In the genomic region with DNA sequence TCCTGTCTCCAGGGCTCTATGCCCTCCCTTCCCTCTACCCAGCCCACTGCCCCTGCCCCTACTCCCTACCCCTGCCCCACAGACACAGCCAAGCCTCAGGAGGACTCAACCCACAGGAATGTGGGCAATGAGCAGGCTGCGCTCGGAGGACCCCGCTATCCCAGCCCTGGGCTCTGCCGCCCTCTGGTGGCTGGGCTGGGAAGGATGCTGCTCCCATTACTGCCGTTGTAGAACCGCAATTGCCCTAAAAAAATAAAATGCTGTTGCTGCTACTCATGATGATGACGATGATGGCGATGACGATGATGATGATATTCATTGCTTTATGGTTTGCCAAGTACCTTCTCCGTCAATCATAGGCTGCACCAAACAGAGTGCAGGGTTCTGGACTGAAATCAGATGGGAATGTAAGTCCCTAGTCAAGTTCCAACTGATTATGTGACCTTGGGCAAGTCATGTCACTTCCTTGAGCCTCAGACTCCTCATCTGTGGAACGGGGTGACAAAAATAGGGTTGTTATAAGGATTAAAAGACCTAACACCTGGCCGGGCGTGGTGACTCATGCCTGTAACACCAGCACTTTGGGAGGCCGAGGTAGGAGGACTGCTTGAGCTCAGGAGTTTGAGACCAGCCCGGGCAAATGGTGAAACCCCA, we compare ENCODE assay signal across 1 cellular context.
TF ChIP-seq lines count a peak whose summit lies in the region.

No MANE protein-coding gene starts in this region.

TF ChIP-seq in HEK293, 187 proteins besides CTCF, POLR2A, EP300 and RAD21 (continued from another document):
- TF ChIP-seq, protein P1, sequence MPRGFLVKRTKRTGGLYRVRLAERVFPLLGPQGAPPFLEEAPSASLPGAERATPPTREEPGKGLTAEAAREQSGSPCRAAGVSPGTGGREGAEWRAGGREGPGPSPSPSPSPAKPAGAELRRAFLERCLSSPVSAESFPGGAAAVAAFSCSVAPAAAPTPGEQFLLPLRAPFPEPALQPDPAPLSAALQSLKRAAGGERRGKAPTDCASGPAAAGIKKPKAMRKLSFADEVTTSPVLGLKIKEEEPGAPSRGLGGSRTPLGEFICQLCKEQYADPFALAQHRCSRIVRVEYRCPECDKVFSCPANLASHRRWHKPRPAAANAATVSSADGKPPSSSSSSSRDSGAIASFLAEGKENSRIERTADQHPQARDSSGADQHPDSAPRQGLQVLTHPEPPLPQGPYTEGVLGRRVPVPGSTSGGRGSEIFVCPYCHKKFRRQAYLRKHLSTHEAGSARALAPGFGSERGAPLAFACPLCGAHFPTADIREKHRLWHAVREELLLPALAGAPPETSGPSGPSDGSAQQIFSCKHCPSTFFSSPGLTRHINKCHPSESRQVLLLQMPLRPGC (tag by site-specific recombination; IDR thresholded peaks at IDR 0.05) = peak; percentile 61; the same call in 1 of the 2 replicates
- TF ChIP-seq ZNF221 (tag by site-specific recombination; IDR thresholded peaks at IDR 0.05; ENCODE audit: borderline replicate concordance) = no peak
- no peak for TF ChIP-seq ZBTB7A (tag by site-specific recombination; IDR thresholded peaks at IDR 0.05; ENCODE audit: low read depth)
- no peak; the same call in 1 of the 2 replicates for TF ChIP-seq PATZ1 (tag by site-specific recombination; IDR thresholded peaks at IDR 0.05)
- 0 out of 2 replicates have a peak, but pooled peaks have one; percentile 32 for TF ChIP-seq ZNF24 (tag by site-specific recombination; IDR thresholded peaks at IDR 0.05)
- no peak for TF ChIP-seq ZNF48 (tag by site-specific recombination; IDR thresholded peaks at IDR 0.05)
- TF ChIP-seq ZNF214 (tag by site-specific recombination; IDR thresholded peaks at IDR 0.05; ENCODE audit: borderline replicate concordance) = no peak
- TF ChIP-seq, protein P2, sequence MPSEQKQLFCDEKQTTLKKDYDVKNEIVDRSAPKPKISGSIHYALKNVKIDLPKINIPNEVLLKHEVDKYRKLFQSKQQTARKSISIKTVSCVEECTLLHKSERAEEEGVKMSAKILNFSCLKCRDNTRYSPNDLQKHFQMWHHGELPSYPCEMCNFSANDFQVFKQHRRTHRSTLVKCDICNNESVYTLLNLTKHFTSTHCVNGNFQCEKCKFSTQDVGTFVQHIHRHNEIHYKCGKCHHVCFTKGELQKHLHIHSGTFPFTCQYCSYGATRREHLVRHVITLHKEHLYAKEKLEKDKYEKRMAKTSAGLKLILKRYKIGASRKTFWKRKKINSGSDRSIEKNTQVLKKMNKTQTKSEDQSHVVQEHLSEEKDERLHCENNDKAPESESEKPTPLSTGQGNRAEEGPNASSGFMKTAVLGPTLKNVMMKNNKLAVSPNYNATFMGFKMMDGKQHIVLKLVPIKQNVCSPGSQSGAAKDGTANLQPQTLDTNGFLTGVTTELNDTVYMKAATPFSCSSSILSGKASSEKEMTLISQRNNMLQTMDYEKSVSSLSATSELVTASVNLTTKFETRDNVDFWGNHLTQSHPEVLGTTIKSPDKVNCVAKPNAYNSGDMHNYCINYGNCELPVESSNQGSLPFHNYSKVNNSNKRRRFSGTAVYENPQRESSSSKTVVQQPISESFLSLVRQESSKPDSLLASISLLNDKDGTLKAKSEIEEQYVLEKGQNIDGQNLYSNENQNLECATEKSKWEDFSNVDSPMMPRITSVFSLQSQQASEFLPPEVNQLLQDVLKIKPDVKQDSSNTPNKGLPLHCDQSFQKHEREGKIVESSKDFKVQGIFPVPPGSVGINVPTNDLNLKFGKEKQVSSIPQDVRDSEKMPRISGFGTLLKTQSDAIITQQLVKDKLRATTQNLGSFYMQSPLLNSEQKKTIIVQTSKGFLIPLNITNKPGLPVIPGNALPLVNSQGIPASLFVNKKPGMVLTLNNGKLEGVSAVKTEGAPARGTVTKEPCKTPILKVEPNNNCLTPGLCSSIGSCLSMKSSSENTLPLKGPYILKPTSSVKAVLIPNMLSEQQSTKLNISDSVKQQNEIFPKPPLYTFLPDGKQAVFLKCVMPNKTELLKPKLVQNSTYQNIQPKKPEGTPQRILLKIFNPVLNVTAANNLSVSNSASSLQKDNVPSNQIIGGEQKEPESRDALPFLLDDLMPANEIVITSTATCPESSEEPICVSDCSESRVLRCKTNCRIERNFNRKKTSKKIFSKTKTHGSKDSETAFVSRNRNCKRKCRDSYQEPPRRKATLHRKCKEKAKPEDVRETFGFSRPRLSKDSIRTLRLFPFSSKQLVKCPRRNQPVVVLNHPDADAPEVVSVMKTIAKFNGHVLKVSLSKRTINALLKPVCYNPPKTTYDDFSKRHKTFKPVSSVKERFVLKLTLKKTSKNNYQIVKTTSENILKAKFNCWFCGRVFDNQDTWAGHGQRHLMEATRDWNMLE (tag by site-specific recombination; conservative IDR thresholded peaks at IDR 0.05; ENCODE audit: low read depth) = no peak
- no peak for TF ChIP-seq ZNF19 (tag by site-specific recombination; IDR thresholded peaks at IDR 0.05; ENCODE audit: low read depth)
- peak; percentile 54; the same call in 1 of the 2 replicates for TF ChIP-seq ZNF362 (tag by site-specific recombination; IDR thresholded peaks at IDR 0.05)
- TF ChIP-seq ZEB2 (tag by site-specific recombination; IDR thresholded peaks at IDR 0.05) = peak; percentile 51
- TF ChIP-seq ZNF184 (tag by site-specific recombination; IDR thresholded peaks at IDR 0.05) = no peak
- peak; percentile 47 for TF ChIP-seq ZNF335 (tag by site-specific recombination; conservative IDR thresholded peaks at IDR 0.05)
- TF ChIP-seq ZNF645 (tag by site-specific recombination; IDR thresholded peaks at IDR 0.05) = no peak
- no peak for TF ChIP-seq ZNF791 (tag by site-specific recombination; IDR thresholded peaks at IDR 0.05)
